Comparison of ENCODE assay signal across 2 cellular contexts in the genomic region with DNA sequence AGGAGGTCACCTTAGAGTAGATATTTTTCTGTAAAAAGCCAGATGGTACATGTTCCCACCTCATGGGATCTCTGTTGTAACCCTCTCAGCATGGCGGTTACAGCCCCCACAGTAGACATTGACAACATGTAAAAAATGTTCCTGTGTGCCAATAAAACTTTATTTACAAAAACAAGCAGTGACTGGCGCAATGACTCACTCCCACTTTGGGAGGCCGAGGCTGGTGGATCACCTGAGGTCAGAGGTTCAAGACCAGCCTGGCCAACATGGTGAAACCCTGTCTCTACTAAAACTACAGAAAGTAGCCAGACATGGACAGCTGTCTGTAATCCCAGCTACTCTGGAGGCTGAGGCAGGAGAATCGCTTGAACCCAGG.
TF ChIP-seq lines count a peak whose summit lies in the region.
"Not testable (repeated sequence)": the region's sequence is repeated elsewhere in the genome, so short reads cannot be mapped to it uniquely, and the experiment has no call there.

No MANE protein-coding gene starts in this region.

TF ChIP-seq in A549, 52 proteins besides CTCF, POLR2A, EP300 and RAD21:
- TF ChIP-seq FOSL2 (IDR thresholded peaks at IDR 0.05), result not testable (repeated sequence)
- peak; percentile 47; the same call in 1 of the 2 replicates for TF ChIP-seq FOSL2 (CRISPR knock-in tag; IDR thresholded peaks at IDR 0.05)

TF ChIP-seq in HepG2, 621 proteins besides CTCF, POLR2A, EP300 and RAD21:
- TF ChIP-seq, protein P1, sequence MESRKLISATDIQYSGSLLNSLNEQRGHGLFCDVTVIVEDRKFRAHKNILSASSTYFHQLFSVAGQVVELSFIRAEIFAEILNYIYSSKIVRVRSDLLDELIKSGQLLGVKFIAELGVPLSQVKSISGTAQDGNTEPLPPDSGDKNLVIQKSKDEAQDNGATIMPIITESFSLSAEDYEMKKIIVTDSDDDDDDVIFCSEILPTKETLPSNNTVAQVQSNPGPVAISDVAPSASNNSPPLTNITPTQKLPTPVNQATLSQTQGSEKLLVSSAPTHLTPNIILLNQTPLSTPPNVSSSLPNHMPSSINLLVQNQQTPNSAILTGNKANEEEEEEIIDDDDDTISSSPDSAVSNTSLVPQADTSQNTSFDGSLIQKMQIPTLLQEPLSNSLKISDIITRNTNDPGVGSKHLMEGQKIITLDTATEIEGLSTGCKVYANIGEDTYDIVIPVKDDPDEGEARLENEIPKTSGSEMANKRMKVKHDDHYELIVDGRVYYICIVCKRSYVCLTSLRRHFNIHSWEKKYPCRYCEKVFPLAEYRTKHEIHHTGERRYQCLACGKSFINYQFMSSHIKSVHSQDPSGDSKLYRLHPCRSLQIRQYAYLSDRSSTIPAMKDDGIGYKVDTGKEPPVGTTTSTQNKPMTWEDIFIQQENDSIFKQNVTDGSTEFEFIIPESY (CRISPR knock-in tag; IDR thresholded peaks at IDR 0.05), result peak; percentile 72; the same call in 1 of the 2 replicates
- TF ChIP-seq FOSL2 (CRISPR knock-in tag; IDR thresholded peaks at IDR 0.05) (peak; percentile 78), FOSL1 (CRISPR knock-in tag; IDR thresholded peaks at IDR 0.05; ENCODE audit: borderline replicate concordance) (0 out of 2 replicates have a peak, but pooled peaks have one; percentile 34), GATAD1 (CRISPR knock-in tag; IDR thresholded peaks at IDR 0.05) (0 out of 2 replicates have a peak, but pooled peaks have one; percentile 19)
- TF ChIP-seq, protein P2, sequence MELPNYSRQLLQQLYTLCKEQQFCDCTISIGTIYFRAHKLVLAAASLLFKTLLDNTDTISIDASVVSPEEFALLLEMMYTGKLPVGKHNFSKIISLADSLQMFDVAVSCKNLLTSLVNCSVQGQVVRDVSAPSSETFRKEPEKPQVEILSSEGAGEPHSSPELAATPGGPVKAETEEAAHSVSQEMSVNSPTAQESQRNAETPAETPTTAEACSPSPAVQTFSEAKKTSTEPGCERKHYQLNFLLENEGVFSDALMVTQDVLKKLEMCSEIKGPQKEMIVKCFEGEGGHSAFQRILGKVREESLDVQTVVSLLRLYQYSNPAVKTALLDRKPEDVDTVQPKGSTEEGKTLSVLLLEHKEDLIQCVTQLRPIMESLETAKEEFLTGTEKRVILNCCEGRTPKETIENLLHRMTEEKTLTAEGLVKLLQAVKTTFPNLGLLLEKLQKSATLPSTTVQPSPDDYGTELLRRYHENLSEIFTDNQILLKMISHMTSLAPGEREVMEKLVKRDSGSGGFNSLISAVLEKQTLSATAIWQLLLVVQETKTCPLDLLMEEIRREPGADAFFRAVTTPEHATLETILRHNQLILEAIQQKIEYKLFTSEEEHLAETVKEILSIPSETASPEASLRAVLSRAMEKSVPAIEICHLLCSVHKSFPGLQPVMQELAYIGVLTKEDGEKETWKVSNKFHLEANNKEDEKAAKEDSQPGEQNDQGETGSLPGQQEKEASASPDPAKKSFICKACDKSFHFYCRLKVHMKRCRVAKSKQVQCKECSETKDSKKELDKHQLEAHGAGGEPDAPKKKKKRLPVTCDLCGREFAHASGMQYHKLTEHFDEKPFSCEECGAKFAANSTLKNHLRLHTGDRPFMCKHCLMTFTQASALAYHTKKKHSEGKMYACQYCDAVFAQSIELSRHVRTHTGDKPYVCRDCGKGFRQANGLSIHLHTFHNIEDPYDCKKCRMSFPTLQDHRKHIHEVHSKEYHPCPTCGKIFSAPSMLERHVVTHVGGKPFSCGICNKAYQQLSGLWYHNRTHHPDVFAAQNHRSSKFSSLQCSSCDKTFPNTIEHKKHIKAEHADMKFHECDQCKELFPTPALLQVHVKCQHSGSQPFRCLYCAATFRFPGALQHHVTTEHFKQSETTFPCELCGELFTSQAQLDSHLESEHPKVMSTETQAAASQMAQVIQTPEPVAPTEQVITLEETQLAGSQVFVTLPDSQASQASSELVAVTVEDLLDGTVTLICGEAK (IDR thresholded peaks at IDR 0.05), result peak; percentile 97
- TF ChIP-seq, protein P2 (CRISPR knock-in tag; IDR thresholded peaks at IDR 0.05), result peak; percentile 100
